ENCODE assay signal across 20 cellular contexts in genomic region chr1:89095737-89096136, GRCh38. TPM values are rescaled to one million over a fixed set of nuclear protein-coding genes. Genes with fewer than 3 reads are reported as not detected.
DNase-seq lines count a peak whose midpoint lies in the region; ATAC-seq, FAIRE-seq and TF ChIP-seq lines count a peak whose summit lies in the region.
"Had no signal": no experiment of that assay in that cellular context is flagged by ENCODE, and none has a peak within 500 bp of the region (broad histone marks: within the 10 kb centered on the region; RNA-seq: fewer than 3 reads in every experiment).

No MANE protein-coding gene starts in this region.

- H3K18ac ChIP-seq in H1 (ENCODE audit: extremely low read depth, low read length) = no peak overlapping the region

- H3K56ac ChIP-seq in H1 (replicated peaks; ENCODE audit: insufficient read length, low read depth, low read length) = no peak overlapping the region

- no peak overlapping the region for H3K4ac ChIP-seq in H1 (replicated peaks; ENCODE audit: insufficient read length, low read depth, low read length)

- H3K36me3 ChIP-seq in adipocyte (ENCODE audit: control insufficient read depth, insufficient read depth, low read length, severe bottlenecking) (no peaks in the 10 kb centered on the region), H1 (ENCODE audit: control insufficient read depth in 2 of 4, insufficient read depth in 4 of 4, low read length in 3 of 4) (no peaks in the 10 kb centered on the region; a peak in 1 of 8 replicates), esophagus muscularis mucosa (no peaks in the 10 kb centered on the region)
- H3K36me3 ChIP-seq: BLaER1 treated with 17β-estradiol and CSF1 and Interleukin-3, amounts not matched to agents 10 nM and 100 nM had no signal

- no peak overlapping the region for H4K8ac ChIP-seq in H1 (ENCODE audit: extremely low read depth, insufficient read depth, low read length)

- no peak overlapping the region for H2BK15ac ChIP-seq in H1 (ENCODE audit: low read length)

- H3K9me3 ChIP-seq in adipocyte (ENCODE audit: control insufficient read depth, low read length) = peaks cover 9% of the 10 kb centered on the region
- H3K9me3 ChIP-seq in H1 (ENCODE audit: insufficient read depth in 2 of 2, low read depth in 1 of 2, low read length in 1 of 2) = peaks cover 0 to 4% of the 10 kb centered on the region in 2 experiments; a peak in 1 of 4 replicates
- no peaks in the 10 kb centered on the region for H3K9me3 ChIP-seq in esophagus muscularis mucosa
- H3K9me3 ChIP-seq: A549, Caco-2 had no signal

- no peak overlapping the region for H2AK5ac ChIP-seq in H1 (ENCODE audit: low read depth, low read length)

- no peaks in the 10 kb centered on the region for H4K20me1 ChIP-seq in H1 (replicated peaks in 1 of 2; ENCODE audit: control insufficient read depth in 1 of 2, insufficient read depth in 2 of 2, low read length in 2 of 2)
- H4K20me1 ChIP-seq: BLaER1 treated with 17β-estradiol and CSF1 and Interleukin-3, amounts not matched to agents 10 nM and 100 nM had no signal

- no peaks in the 10 kb centered on the region for H3K27me3 Mint-ChIP-seq in activated T-cell treated with anti-CD3 and anti-CD28 coated beads, Interleukin-2, amount 50 U/mL, for 72 hours (ENCODE audit: low read depth)
- H3K27me3 Mint-ChIP-seq: B cell had no signal

- TF ChIP-seq CTCF in H1 (IDR thresholded peaks at IDR 0.05; ENCODE audit: control extremely low read depth in 1 of 3, insufficient read depth in 1 of 3, low read depth in 1 of 3, low read length in 3 of 3) = no peak
- TF ChIP-seq CTCF in esophagus muscularis mucosa (IDR thresholded peaks at IDR 0.05) = no peak

- H2BK20ac ChIP-seq in H1 (ENCODE audit: low read length) = no peak overlapping the region

- no peak overlapping the region for H4K91ac ChIP-seq in H1 (replicated peaks; ENCODE audit: insufficient read length, low read length)

- H3K9ac ChIP-seq in adipocyte (ENCODE audit: low read length) = no peak overlapping the region
- H3K9ac ChIP-seq in H1 (replicated peaks in 1 of 4; ENCODE audit: extremely low read depth in 1 of 4, low read depth in 3 of 4, low read length in 3 of 4) = no peak overlapping the region
- H3K9ac ChIP-seq: BLaER1 treated with 17β-estradiol and CSF1 and Interleukin-3, amounts not matched to agents 10 nM and 100 nM had no signal

- H3K9me3 Mint-ChIP-seq in activated T-cell treated with anti-CD3 and anti-CD28 coated beads, Interleukin-2, amount 50 U/mL, for 72 hours = peaks cover 5 to 10% of the 10 kb centered on the region in 2 donors

- H4K5ac ChIP-seq in H1 (ENCODE audit: insufficient read length, low read depth, low read length) = no peak overlapping the region

- TF ChIP-seq RAD21 in H1 (IDR thresholded peaks at IDR 0.05 in 1 of 2, conservative IDR thresholded peaks at IDR 0.05 in 1 of 2; ENCODE audit: low read depth in 2 of 2, low read length in 2 of 2) = no peak

- CTCF ChIA-PET in H1 (lab: Charles Lee; ENCODE audit: partially characterized antibody) = no interaction called here

- DNase-seq in activated T-cell treated with anti-CD3 and anti-CD28 coated beads, Interleukin-2, amount 50 U/mL, for 72 hours = no peak
- DNase-seq in activated T-cell treated with anti-CD3 and anti-CD28 coated beads, Interleukin-2, amount 50 U/mL, for 1 hour = no peak
- DNase-seq in adipocyte (ENCODE audit: low read depth) (no peak), H1 (ENCODE audit: low read depth in 1 of 2, low spot score in 2 of 2) (no peak), esophagus muscularis mucosa (ENCODE audit: extremely low spot score) (no peak)
- DNase-seq: AML-193; Caco-2; Calu3; CD4-positive, alpha-beta T cell; CD8-positive, alpha-beta T cell; DMS79 treated with DMSO at 0.1 percent for 48 hours; GF-D8 had no signal

- no peak overlapping the region for H2BK120ac ChIP-seq in H1 (replicated peaks; ENCODE audit: low read depth, low read length)

- no peak overlapping the region for H3K23ac ChIP-seq in H1 (ENCODE audit: insufficient read length)

- H3K27ac ChIP-seq in H1 (ENCODE audit: low read depth, low read length) (no peak overlapping the region), esophagus muscularis mucosa (replicated peaks in 1 of 4) (no peak overlapping the region)
- H3K27ac ChIP-seq: 22Rv1; A549; BLaER1 treated with 17β-estradiol and CSF1 and Interleukin-3, amounts not matched to agents 10 nM and 100 nM; C4-2B had no signal

- H3K4me3 Mint-ChIP-seq in activated T-cell treated with anti-CD3 and anti-CD28 coated beads, Interleukin-2, amount 50 U/mL, for 72 hours = no peak overlapping the region
- H3K4me3 Mint-ChIP-seq: B cell; CD4-positive, alpha-beta T cell; CD8-positive, alpha-beta T cell had no signal

- POLR2A ChIA-PET in H1 (lab: Charles Lee; ENCODE audit: partially characterized antibody) = no interaction called here

- no peaks in the 10 kb centered on the region for H3K23me2 ChIP-seq in H1 (ENCODE audit: low read depth, low read length)

- H3K79me1 ChIP-seq in H1 (ENCODE audit: low read depth, low read length) = no peaks in the 10 kb centered on the region

- intact Hi-C loops in esophagus muscularis mucosa (cut with DNase I) = no loop called here

- no peak overlapping the region for H3K4me2 ChIP-seq in H1 (ENCODE audit: insufficient read depth in 1 of 2, low read depth in 2 of 2, low read length in 2 of 2)
- H3K4me2 ChIP-seq: A549; BLaER1 treated with 17β-estradiol and CSF1 and Interleukin-3, amounts not matched to agents 10 nM and 100 nM had no signal

- no peak overlapping the region for H2BK5ac ChIP-seq in H1 (ENCODE audit: low read depth, low read length)

- H3K27ac Mint-ChIP-seq in activated T-cell treated with anti-CD3 and anti-CD28 coated beads, Interleukin-2, amount 50 U/mL, for 72 hours = peak overlapping the region; percentile 29
- H3K27ac Mint-ChIP-seq: B cell; CD4-positive, alpha-beta T cell; CD8-positive, alpha-beta T cell had no signal

- H3K27me3 ChIP-seq in adipocyte (replicated peaks; ENCODE audit: control insufficient read depth, insufficient read depth, low read length) = no peaks in the 10 kb centered on the region
- no peaks in the 10 kb centered on the region for H3K27me3 ChIP-seq in H1 (replicated peaks in 1 of 4; ENCODE audit: control insufficient read depth in 3 of 4, extremely low read depth in 1 of 4, insufficient read depth in 3 of 4, low read length in 3 of 4)
- no peaks in the 10 kb centered on the region for H3K27me3 ChIP-seq in esophagus muscularis mucosa
- H3K27me3 ChIP-seq: BLaER1 treated with 17β-estradiol and CSF1 and Interleukin-3, amounts not matched to agents 10 nM and 100 nM had no signal

- TF ChIP-seq POLR2A in H1 (IDR thresholded peaks at IDR 0.05; ENCODE audit: control extremely low read depth in 1 of 2, low read depth in 2 of 2, low read length in 2 of 2) (no peak), esophagus muscularis mucosa (IDR thresholded peaks at IDR 0.05; ENCODE audit: low read depth) (no peak)

- FAIRE-seq in H1 (lab: Jason Lieb, UNC) = no peak
- FAIRE-seq: A549, D721Med, GM12891 had no signal

- H2AFZ ChIP-seq in H1 (ENCODE audit: low read length) = no peak overlapping the region

- H3K4me1 Mint-ChIP-seq in activated T-cell treated with anti-CD3 and anti-CD28 coated beads, Interleukin-2, amount 50 U/mL, for 72 hours (ENCODE audit: low read depth) = peaks cover 7% of the 10 kb centered on the region
- H3K4me1 Mint-ChIP-seq: B cell had no signal

- no peak for ATAC-seq in activated T-cell treated with anti-CD3 and anti-CD28 coated beads, Interleukin-2, amount 50 U/mL, for 72 hours (replicated peaks in 1 of 2)
- ATAC-seq in GM21360 (IDR thresholded peaks at IDR 0.05; ENCODE audit: unreplicated experiment) = no peak
- ATAC-seq: A549; CD8-positive, alpha-beta T cell had no signal

- H3K36me3 Mint-ChIP-seq in activated T-cell treated with anti-CD3 and anti-CD28 coated beads, Interleukin-2, amount 50 U/mL, for 72 hours (ENCODE audit: insufficient read depth in 2 of 2) = peaks cover 4 to 11% of the 10 kb centered on the region in 2 donors
- H3K36me3 Mint-ChIP-seq: CD8-positive, alpha-beta T cell had no signal

- H3K14ac ChIP-seq in H1 (ENCODE audit: insufficient read length) = no peak overlapping the region

- H3K4me1 ChIP-seq in adipocyte (ENCODE audit: control insufficient read depth, insufficient read depth, low read length) (no peaks in the 10 kb centered on the region), H1 (replicated peaks in 1 of 4; ENCODE audit: control insufficient read depth in 3 of 4, insufficient read depth in 4 of 4, low read length in 3 of 4) (no peaks in the 10 kb centered on the region), esophagus muscularis mucosa (no peaks in the 10 kb centered on the region)
- H3K4me1 ChIP-seq: A549; BLaER1 treated with 17β-estradiol and CSF1 and Interleukin-3, amounts not matched to agents 10 nM and 100 nM; Caco-2 had no signal

- 94% methylated on average over 2 of the region's 2 CpGs; no CpG with 5 or more reads in 1 of the 2 experiments for WGBS in H1 (ENCODE audit: extremely low coverage in 1 of 2, insufficient coverage in 1 of 2, insufficient read length in 1 of 2, insufficient replicate concordance in 2 of 2, low coverage in 1 of 2, low lambda C conversion rate in 2 of 2, missing lambda C conversion rate in 1 of 2), 2 experiments
- WGBS in esophagus muscularis mucosa = 93% methylated on average over 2 of the region's 2 CpGs

- no peak overlapping the region for H2BK12ac ChIP-seq in H1 (ENCODE audit: low read depth, low read length)

- H3K4me3 ChIP-seq in adipocyte (ENCODE audit: low read length) (peak overlapping the region; percentile 17), H1 (ENCODE audit: extremely low read depth in 1 of 4, insufficient read depth in 2 of 4, low read depth in 3 of 4, low read length in 4 of 4) (no peak overlapping the region), esophagus muscularis mucosa (no peak overlapping the region)
- H3K4me3 ChIP-seq: A549; BLaER1 treated with 17β-estradiol and CSF1 and Interleukin-3, amounts not matched to agents 10 nM and 100 nM had no signal

- no peaks in the 10 kb centered on the region for H3K79me2 ChIP-seq in H1 (ENCODE audit: control insufficient read depth in 1 of 2, insufficient read depth in 2 of 2, low read length in 2 of 2)

- TF ChIP-seq EP300 in H1 (IDR thresholded peaks at IDR 0.05; ENCODE audit: borderline replicate concordance in 1 of 2, low read depth in 2 of 2, low read length in 2 of 2) = no peak
- no peak for TF ChIP-seq EP300 in esophagus muscularis mucosa (IDR thresholded peaks at IDR 0.05)

RNA-seq across cellular contexts. Expression of gene GBP2, which starts 30.2 kb away (rescaled TPM):
- 100 to 1,000 TPM; 309 to 356 TPM for total RNA-seq in activated T-cell treated with anti-CD3 and anti-CD28 coated beads, Interleukin-2, amount 50 U/mL, for 72 hours
- not detected in 2 replicates for total RNA-seq in H1 (2021; fragmentation: NEBNext Ultra II Directional; extraction: Animal tissue kit (Norgen Biotek cat#: 25700))
- not detected in 2 replicates for polyA plus RNA-seq in H1 (2011; rRNA removed)
- not detected for polyA plus RNA-seq in H1 (2011; cell fraction: cytosol; rRNA removed)
- polyA plus RNA-seq in H1 (2011; cell fraction: nucleus; rRNA removed) = not detected
- not detected in 4 replicates for polyA plus RNA-seq in H1 (2012, experiment 1 of 2)
- not detected for polyA plus RNA-seq in H1 (2012, experiment 2 of 2)
- 0.02 TPM for polyA plus RNA-seq in H1 (2013, experiment 1 of 2)
- 0.04 TPM for polyA plus RNA-seq in H1 (2013, experiment 2 of 2)
- not detected in 2 replicates for polyA minus RNA-seq in H1 (2011; rRNA and poly(A)+ RNA removed)
- polyA minus RNA-seq in H1 (2011; cell fraction: cytosol; rRNA and poly(A)+ RNA removed) = not detected
- polyA minus RNA-seq in H1 (2011; cell fraction: nucleus; rRNA and poly(A)+ RNA removed) = not detected
- total RNA-seq in esophagus muscularis mucosa = 100 to 1,000 TPM; 103 to 169 (median 147) TPM

RNA-seq across cellular contexts. Expression of gene GBP1, which starts 30.7 kb away (rescaled TPM):
- 10 to 100 TPM; 44.9 to 58.9 TPM for total RNA-seq in activated T-cell treated with anti-CD3 and anti-CD28 coated beads, Interleukin-2, amount 50 U/mL, for 72 hours
- total RNA-seq in H1 (2021; fragmentation: NEBNext Ultra II Directional; extraction: Animal tissue kit (Norgen Biotek cat#: 25700)) = not detected in 2 replicates
- polyA plus RNA-seq in H1 (2011; rRNA removed) = not detected in 2 replicates
- polyA plus RNA-seq in H1 (2011; cell fraction: cytosol; rRNA removed) = not detected
- not detected for polyA plus RNA-seq in H1 (2011; cell fraction: nucleus; rRNA removed)
- not detected in 4 replicates for polyA plus RNA-seq in H1 (2012, experiment 1 of 2)
- not detected for polyA plus RNA-seq in H1 (2012, experiment 2 of 2)
- not detected for polyA plus RNA-seq in H1 (2013, experiment 1 of 2)
- not detected for polyA plus RNA-seq in H1 (2013, experiment 2 of 2)
- not detected in 2 replicates for polyA minus RNA-seq in H1 (2011; rRNA and poly(A)+ RNA removed)
- polyA minus RNA-seq in H1 (2011; cell fraction: cytosol; rRNA and poly(A)+ RNA removed) = not detected
- polyA minus RNA-seq in H1 (2011; cell fraction: nucleus; rRNA and poly(A)+ RNA removed) = not detected
- total RNA-seq in esophagus muscularis mucosa = 10 to 100 TPM; 16.1 to 38.2 (median 21.1) TPM

Comparison
In these comparisons a context has a peak if more than half of its experiments do, and no peak if none do; other contexts are left out.
1. RNA of gene GBP2, which starts 30.2 kb away (total RNA-seq): 309 to 356 TPM in activated T-cell treated with anti-CD3 and anti-CD28 coated beads, Interleukin-2, amount 50 U/mL, for 72 hours and 103 to 169 TPM in esophagus muscularis mucosa; not detected in H1; every median in the first group is over 10 times any median in the second.
2. RNA of gene GBP1, which starts 30.7 kb away (total RNA-seq): 44.9 to 58.9 TPM in activated T-cell treated with anti-CD3 and anti-CD28 coated beads, Interleukin-2, amount 50 U/mL, for 72 hours and 16.1 to 38.2 TPM in esophagus muscularis mucosa; not detected in H1; every median in the first group is over 10 times any median in the second.